Comparison of ENCODE assay signal across 8 cellular contexts in genomic region chr1:155245163-155245524, GRCh38. TPM values are rescaled to one million over a fixed set of nuclear protein-coding genes. Genes with fewer than 3 reads are reported as not detected.
DNase-seq lines count a peak whose midpoint lies in the region; ATAC-seq and TF ChIP-seq lines count a peak whose summit lies in the region.

No MANE protein-coding gene starts in this region.

- no peaks in the 10 kb centered on the region for H3K9me3 ChIP-seq in aorta (ENCODE audit: control insufficient read depth, low read length)

- 57 to 58% methylated on average over 8 of the region's 8 CpGs for WGBS in aorta, 2 donors
- WGBS in lower leg skin, 2 donors, result 62 to 63% methylated on average over 8 of the region's 8 CpGs

- H3K27ac ChIP-seq in temporal lobe (ENCODE audit: low read depth, low read length), result peak overlapping the region; percentile 95
- peak overlapping the region in 1 of 2 donors; percentile 93 for H3K27ac ChIP-seq in aorta (ENCODE audit: low read depth in 1 of 2, low read length in 2 of 2)

- POLR2A ChIA-PET in activated CD4-positive, alpha-beta T cell treated with anti-CD3 and anti-CD28 coated beads for 36 hours (lab: Charles Lee), result interaction anchor here (0.7 to 0.9 kb wide), 2 partner anchors 86 to 271 kb away, joined by 4 to 9 read pairs; no protein-coding TSS in a partner anchor
- POLR2A ChIA-PET in activated naive CD8-positive, alpha-beta T cell treated with anti-CD3 and anti-CD28 coated beads, Interleukin-2, amount 10 ng/mL, durations not matched to agents 7 days and 5 days (lab: Charles Lee), result interaction anchor here (0.6 to 3.6 kb wide), 8 partner anchors 10 to 72 kb away, joined by 3 to 18 read pairs (median 5); partner anchors contain the start of genes CLK2, ENTREP3, KRTCAP2 and SCAMP3

- peaks cover 11% of the 10 kb centered on the region for H3K36me3 Mint-ChIP-seq in activated CD4-positive, alpha-beta T cell treated with anti-CD3 and anti-CD28 coated beads for 36 hours (ENCODE audit: low read depth)
- H3K36me3 Mint-ChIP-seq in activated naive CD8-positive, alpha-beta T cell treated with anti-CD3 and anti-CD28 coated beads, Interleukin-2, amount 10 ng/mL, durations not matched to agents 7 days and 5 days, result peaks cover 8% of the 10 kb centered on the region

- peaks cover 2% of the 10 kb centered on the region for H3K27me3 Mint-ChIP-seq in activated CD4-positive, alpha-beta T cell treated with anti-CD3 and anti-CD28 coated beads for 36 hours
- H3K27me3 Mint-ChIP-seq in activated naive CD8-positive, alpha-beta T cell treated with anti-CD3 and anti-CD28 coated beads, Interleukin-2, amount 10 ng/mL, durations not matched to agents 7 days and 5 days, result no peaks in the 10 kb centered on the region

- H3K4me3 ChIP-seq in kidney epithelial cell (ENCODE audit: low read depth, low read length) (peak overlapping the region; percentile 56), aorta (ENCODE audit: low read length in 2 of 2) (no peak overlapping the region), lower leg skin (ENCODE audit: low read depth, poor library complexity, severe bottlenecking) (no peak overlapping the region)

- intact Hi-C loops in activated CD4-positive, alpha-beta T cell treated with anti-CD3 and anti-CD28 coated beads for 36 hours (cut with DNase I, micrococcal nuclease), result loop anchor here in 1 of 2 experiments (1.0 to 2.0 kb wide), 2 partner anchors 28 to 110 kb away; partner anchors contain the start of genes CLK2 and SLC50A1
- intact Hi-C loops in aorta (cut with DNase I), result no loop called here
- intact Hi-C loops in lower leg skin (cut with DNase I; ENCODE audit: low total_unique reads), result no loop called here

- no peaks in the 10 kb centered on the region for H3K9me3 Mint-ChIP-seq in activated CD4-positive, alpha-beta T cell treated with anti-CD3 and anti-CD28 coated beads for 36 hours (ENCODE audit: low read depth)
- H3K9me3 Mint-ChIP-seq in activated naive CD8-positive, alpha-beta T cell treated with anti-CD3 and anti-CD28 coated beads, Interleukin-2, amount 10 ng/mL, durations not matched to agents 7 days and 5 days, result peaks cover 1% of the 10 kb centered on the region

- H3K4me1 ChIP-seq in aorta (ENCODE audit: control insufficient read depth in 1 of 2, insufficient read depth in 2 of 2, low read length in 2 of 2), result no peaks in the 10 kb centered on the region

- H3K27ac Mint-ChIP-seq in activated CD4-positive, alpha-beta T cell treated with anti-CD3 and anti-CD28 coated beads for 36 hours, result peak overlapping the region; percentile 90
- H3K27ac Mint-ChIP-seq in activated naive CD8-positive, alpha-beta T cell treated with anti-CD3 and anti-CD28 coated beads, Interleukin-2, amount 10 ng/mL, durations not matched to agents 7 days and 5 days, result peak overlapping the region; percentile 95

- CTCF ChIA-PET in activated CD4-positive, alpha-beta T cell treated with anti-CD3 and anti-CD28 coated beads for 36 hours (lab: Charles Lee), result interaction anchor here (0.6 to 1.3 kb wide), 6 partner anchors 18 to 1442 kb away, joined by 3 to 4 read pairs (median 3); partner anchors contain the start of gene CLK2

- no peak for TF ChIP-seq POLR2A in lower leg skin (IDR thresholded peaks at IDR 0.05)

- TF ChIP-seq CTCF in kidney epithelial cell (IDR thresholded peaks at IDR 0.05; ENCODE audit: insufficient read depth, low read length, poor library complexity, severe bottlenecking) (no peak), lower leg skin (IDR thresholded peaks at IDR 0.05) (no peak)

- H3K4me1 Mint-ChIP-seq in activated CD4-positive, alpha-beta T cell treated with anti-CD3 and anti-CD28 coated beads for 36 hours, result peaks cover 43% of the 10 kb centered on the region
- H3K4me1 Mint-ChIP-seq in activated naive CD8-positive, alpha-beta T cell treated with anti-CD3 and anti-CD28 coated beads, Interleukin-2, amount 10 ng/mL, durations not matched to agents 7 days and 5 days, result peaks cover 49% of the 10 kb centered on the region

- no peaks in the 10 kb centered on the region for H3K36me3 ChIP-seq in kidney epithelial cell (ENCODE audit: control insufficient read depth, insufficient read depth, low read length)
- H3K36me3 ChIP-seq in aorta (ENCODE audit: control insufficient read depth in 1 of 2, insufficient read depth in 2 of 2, low read length in 1 of 2), result no peaks in the 10 kb centered on the region

- DNase-seq in activated CD4-positive, alpha-beta T cell treated with anti-CD3 and anti-CD28 coated beads for 36 hours, result no peak
- no peak for DNase-seq in activated CD4-positive, alpha-beta T cell treated with anti-CD3 and anti-CD28 coated beads for 1 hour
- DNase-seq in activated naive CD8-positive, alpha-beta T cell treated with anti-CD3 and anti-CD28 coated beads, Interleukin-2, amount 10 ng/mL, durations not matched to agents 7 days and 5 days, result no peak
- no peak for DNase-seq in kidney epithelial cell (ENCODE audit: low read depth)
- no peak for DNase-seq in medulla oblongata (ENCODE audit: extremely low spot score)
- DNase-seq in aorta, result no peak
- DNase-seq in lower leg skin (ENCODE audit: low spot score in 2 of 2), result no peak

- peak overlapping the region; percentile 80 for H3K4me3 Mint-ChIP-seq in activated CD4-positive, alpha-beta T cell treated with anti-CD3 and anti-CD28 coated beads for 36 hours
- H3K4me3 Mint-ChIP-seq in activated naive CD8-positive, alpha-beta T cell treated with anti-CD3 and anti-CD28 coated beads, Interleukin-2, amount 10 ng/mL, durations not matched to agents 7 days and 5 days, result peak overlapping the region; percentile 85

- H3K27me3 ChIP-seq in kidney epithelial cell (ENCODE audit: control insufficient read depth, insufficient read depth, low read length) (no peaks in the 10 kb centered on the region), aorta (ENCODE audit: control insufficient read depth in 1 of 2, insufficient read depth in 2 of 2, low read length in 1 of 2) (no peaks in the 10 kb centered on the region)

- ATAC-seq in activated CD4-positive, alpha-beta T cell treated with anti-CD3 and anti-CD28 coated beads for 36 hours, result no peak
- no peak for ATAC-seq in activated naive CD8-positive, alpha-beta T cell treated with anti-CD3 and anti-CD28 coated beads, Interleukin-2, amount 10 ng/mL, durations not matched to agents 7 days and 5 days (ENCODE audit: low read depth)
- ATAC-seq in aorta (ENCODE audit: low FRiP score), result no peak

RNA-seq across cellular contexts. Expression of gene ENTREP3, which starts 10.1 kb away (rescaled TPM):
- 10 to 100 TPM; 29.7 to 34.8 TPM for total RNA-seq in activated CD4-positive, alpha-beta T cell treated with anti-CD3 and anti-CD28 coated beads for 36 hours
- total RNA-seq in activated naive CD8-positive, alpha-beta T cell treated with anti-CD3 and anti-CD28 coated beads, Interleukin-2, amount 10 ng/mL, durations not matched to agents 7 days and 5 days, result 10 to 100 TPM; 26.0 to 29.4 TPM
- 13.2 and 24.8 TPM in 2 replicates for total RNA-seq in kidney epithelial cell
- 4.4 TPM for total RNA-seq in temporal lobe
- 10 to 100 TPM; 22.8 to 28.7 TPM for total RNA-seq in aorta
- 10 to 100 TPM in 1 of 2 donors, 1 to 10 TPM in 1; 6.0 to 25.4 TPM for polyA plus RNA-seq in aorta
- 10 to 100 TPM in 3 of 4 donors, 1 to 10 TPM in 1; 9.6 to 26.0 (median 18.7) TPM for total RNA-seq in lower leg skin

RNA-seq across cellular contexts. Expression of gene SCAMP3, which starts 17.0 kb away (rescaled TPM):
- total RNA-seq in activated CD4-positive, alpha-beta T cell treated with anti-CD3 and anti-CD28 coated beads for 36 hours, result 10 to 100 TPM; 82.0 to 95.5 TPM
- total RNA-seq in activated naive CD8-positive, alpha-beta T cell treated with anti-CD3 and anti-CD28 coated beads, Interleukin-2, amount 10 ng/mL, durations not matched to agents 7 days and 5 days, result 10 to 100 TPM; 81.7 to 84.2 TPM
- total RNA-seq in kidney epithelial cell, result 93.8 and 108 TPM in 2 replicates
- 18.9 TPM for total RNA-seq in temporal lobe
- 10 to 100 TPM; 36.9 to 39.7 TPM for total RNA-seq in aorta
- polyA plus RNA-seq in aorta, result 10 to 100 TPM; 11.9 to 46.8 TPM
- total RNA-seq in lower leg skin, result 10 to 100 TPM; 67.8 to 96.9 (median 87.6) TPM

RNA-seq across cellular contexts. Expression of gene CLK2, which starts 28.2 kb away (rescaled TPM):
- total RNA-seq in activated CD4-positive, alpha-beta T cell treated with anti-CD3 and anti-CD28 coated beads for 36 hours, result 10 to 100 TPM; 81.4 to 86.6 TPM
- total RNA-seq in activated naive CD8-positive, alpha-beta T cell treated with anti-CD3 and anti-CD28 coated beads, Interleukin-2, amount 10 ng/mL, durations not matched to agents 7 days and 5 days, result 100 to 1,000 TPM; 110 to 112 TPM
- total RNA-seq in kidney epithelial cell (21.7 and 24.2 TPM in 2 replicates), temporal lobe (15.0 TPM), aorta (10 to 100 TPM; 39.6 to 63.0 TPM), lower leg skin (10 to 100 TPM; 24.6 to 55.8 (median 38.0) TPM)
- polyA plus RNA-seq in aorta, result 10 to 100 TPM in 1 of 2 donors, 1 to 10 TPM in 1; 9.3 to 88.6 TPM

RNA-seq across cellular contexts. Expression of gene HCN3, which starts 32.1 kb away (rescaled TPM):
- 1 to 10 TPM; 1.9 to 2.3 TPM for total RNA-seq in activated CD4-positive, alpha-beta T cell treated with anti-CD3 and anti-CD28 coated beads for 36 hours
- total RNA-seq in activated naive CD8-positive, alpha-beta T cell treated with anti-CD3 and anti-CD28 coated beads, Interleukin-2, amount 10 ng/mL, durations not matched to agents 7 days and 5 days, result 1 to 10 TPM; 5.0 to 6.7 TPM
- total RNA-seq in kidney epithelial cell (2.8 and 3.8 TPM in 2 replicates), temporal lobe (15.0 TPM), aorta (1 to 10 TPM; 1.8 to 5.7 TPM), lower leg skin (1 to 10 TPM; 5.4 to 8.5 (median 6.4) TPM)
- polyA plus RNA-seq in aorta, result 1 to 10 TPM in 1 of 2 donors, under 1 TPM in 1; 0.13 to 3.1 TPM

RNA-seq across cellular contexts. Expression of gene MTX1, which starts 36.6 kb away (rescaled TPM):
- 10 to 100 TPM; 52.8 to 52.9 TPM for total RNA-seq in activated CD4-positive, alpha-beta T cell treated with anti-CD3 and anti-CD28 coated beads for 36 hours
- 10 to 100 TPM; 31.5 to 31.7 TPM for total RNA-seq in activated naive CD8-positive, alpha-beta T cell treated with anti-CD3 and anti-CD28 coated beads, Interleukin-2, amount 10 ng/mL, durations not matched to agents 7 days and 5 days
- total RNA-seq in kidney epithelial cell (79.3 and 84.3 TPM in 2 replicates), temporal lobe (14.0 TPM), aorta (10 to 100 TPM; 20.3 to 21.3 TPM), lower leg skin (10 to 100 TPM; 20.5 to 54.8 (median 40.8) TPM)
- polyA plus RNA-seq in aorta, result 10 to 100 TPM; 26.2 to 52.9 TPM
